1 cellular context compared by ENCODE assay signal in the genomic region with DNA sequence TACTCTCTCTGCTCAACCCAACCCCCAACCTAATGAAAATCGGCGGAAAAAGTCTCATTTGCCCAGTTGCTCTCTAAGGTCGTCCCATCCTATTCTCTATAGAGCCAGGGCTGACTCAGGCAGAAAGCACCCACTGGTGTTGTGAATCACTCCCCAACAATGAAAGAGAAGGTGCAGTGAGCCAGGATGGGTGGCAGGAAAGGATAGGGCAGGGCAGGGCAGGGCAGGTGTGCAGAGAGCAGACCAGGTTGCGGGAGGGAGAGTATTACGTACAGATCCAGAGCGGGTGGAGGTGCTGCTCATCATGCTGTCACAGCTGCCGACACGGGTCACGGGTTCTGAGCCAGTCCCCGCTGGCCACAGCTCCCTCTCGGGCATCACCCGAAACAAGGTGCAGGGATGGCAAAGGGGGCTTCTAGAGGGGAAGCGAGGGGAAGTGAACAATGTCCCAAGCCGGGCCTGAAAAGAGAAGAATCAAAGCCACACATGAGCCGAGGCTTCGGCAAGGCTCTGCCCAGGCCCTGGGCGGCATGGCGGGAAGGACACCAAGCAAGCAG.
A peak's percentile ranks its signal among the peaks of the same experiment; 100 is the strongest.
TF ChIP-seq lines count a peak whose summit lies in the region.

No MANE protein-coding gene starts in this region.

TF ChIP-seq in HepG2, 621 proteins besides CTCF, POLR2A, EP300 and RAD21:
- no peak for TF ChIP-seq GLI4 (CRISPR knock-in tag; IDR thresholded peaks at IDR 0.05; ENCODE audit: borderline replicate concordance)
- TF ChIP-seq FOSL2 (CRISPR knock-in tag; IDR thresholded peaks at IDR 0.05) = peak; percentile 43; the same call in 1 of the 2 replicates
- TF ChIP-seq ZNF687 (CRISPR knock-in tag; IDR thresholded peaks at IDR 0.05) = peak; percentile 26
- no peak for TF ChIP-seq LRRFIP1 (CRISPR knock-in tag; conservative IDR thresholded peaks at IDR 0.05)
- no peak for TF ChIP-seq ZNF607 (CRISPR knock-in tag; IDR thresholded peaks at IDR 0.05; ENCODE audit: borderline replicate concordance)
- no peak for TF ChIP-seq TRIM24 (CRISPR knock-in tag; IDR thresholded peaks at IDR 0.05)
- no peak for TF ChIP-seq ZNF850 (CRISPR knock-in tag; conservative IDR thresholded peaks at IDR 0.05)
- no peak for TF ChIP-seq MLLT10 (CRISPR knock-in tag; IDR thresholded peaks at IDR 0.05)
- peak; percentile 35; the same call in 1 of the 2 replicates for TF ChIP-seq ZBTB38 (CRISPR knock-in tag; IDR thresholded peaks at IDR 0.05)
- no peak for TF ChIP-seq ZNF547 (CRISPR knock-in tag; IDR thresholded peaks at IDR 0.05)
